In the genomic region with DNA sequence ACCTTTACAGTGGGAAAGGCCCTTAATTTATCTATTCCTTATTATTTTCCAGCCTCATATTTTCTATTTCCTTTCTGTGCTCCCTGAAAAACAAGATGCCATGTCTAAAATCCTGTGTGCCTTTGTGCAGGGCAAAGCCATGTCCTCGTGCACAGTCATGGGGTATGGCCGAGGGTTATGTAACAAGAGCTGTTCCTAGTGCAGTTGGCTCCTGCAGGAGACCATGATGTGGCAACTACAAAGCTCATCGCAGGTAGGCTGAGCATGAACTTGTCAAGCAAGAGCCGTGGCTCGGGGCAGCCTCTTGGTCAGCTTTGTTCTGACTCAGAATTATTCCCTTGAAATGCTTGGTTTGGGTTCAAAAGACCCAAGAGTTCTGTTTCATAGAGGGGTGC, we compare ENCODE assay signal across 21 cellular contexts. TPM values are rescaled to one million over a fixed set of nuclear protein-coding genes. Genes with fewer than 3 reads are reported as not detected.
DNase-seq lines count a peak whose midpoint lies in the region; ATAC-seq, FAIRE-seq and TF ChIP-seq lines count a peak whose summit lies in the region.
"Had no signal": no experiment of that assay in that cellular context is flagged by ENCODE, and none has a peak within 500 bp of the region (broad histone marks: within the 10 kb centered on the region; RNA-seq: fewer than 3 reads in every experiment).

No MANE protein-coding gene starts in this region.

- H3K4me3 ChIP-seq in breast epithelium (no peak overlapping the region), keratinocyte (ENCODE audit: control insufficient read depth in 2 of 3, extremely low read depth in 1 of 3, insufficient read depth in 2 of 3, low read depth in 1 of 3, low read length in 3 of 3) (no peak overlapping the region), smooth muscle cell (no peak overlapping the region), foreskin fibroblast (ENCODE audit: low read depth in 1 of 2, low read length in 2 of 2) (no peak overlapping the region), left lung (no peak overlapping the region)
- H3K4me3 ChIP-seq: HAP-1 had no signal

- H4K20me1 ChIP-seq in keratinocyte (ENCODE audit: control insufficient read depth, extremely low read depth, insufficient read depth, low read length) (no peaks in the 10 kb centered on the region), smooth muscle cell (ENCODE audit: low read depth) (no peaks in the 10 kb centered on the region)

- FAIRE-seq in keratinocyte (lab: Jason Lieb, UNC): peak; percentile 51

- intact Hi-C loops in breast epithelium (cut with DNase I; ENCODE audit: low total_unique reads): no loop called here
- intact Hi-C loops in left lung (cut with DNase I): no loop called here

- no peak overlapping the region for H3K4me2 ChIP-seq in keratinocyte (ENCODE audit: control insufficient read depth, extremely low read depth, insufficient read depth, low read depth, low read length)
- H3K4me2 ChIP-seq in smooth muscle cell: no peak overlapping the region

- no peaks in the 10 kb centered on the region for H3F3A ChIP-seq in smooth muscle cell (ENCODE audit: low read depth)

- H3K27ac ChIP-seq in breast epithelium: peak overlapping the region; percentile 75 to 77
- no peak overlapping the region for H3K27ac ChIP-seq in keratinocyte (ENCODE audit: control insufficient read depth, insufficient read depth, low read length)
- peak overlapping the region; percentile 0 for H3K27ac ChIP-seq in smooth muscle cell (ENCODE audit: low read depth)
- no peak overlapping the region for H3K27ac ChIP-seq in left lung
- H3K27ac ChIP-seq: 22Rv1 had no signal

- CTCF ChIA-PET in activated CD4-positive, alpha-beta T cell treated with anti-CD3 and anti-CD28 coated beads, Interleukin-2, amount 10 ng/mL, durations not matched to agents 7 days and 5 days (lab: Charles Lee): interaction anchor here (0.6 to 1.7 kb wide), 6 partner anchors 12 to 757 kb away, joined by 3 to 4 read pairs (median 4); no protein-coding TSS in a partner anchor

- H3K4me1 Mint-ChIP-seq in activated CD4-positive, alpha-beta T cell treated with anti-CD3 and anti-CD28 coated beads, Interleukin-2, amount 10 ng/mL, durations not matched to agents 7 days and 5 days: peaks cover 14% of the 10 kb centered on the region
- H3K4me1 Mint-ChIP-seq: B cell had no signal

- H3K4me1 ChIP-seq in breast epithelium (no peaks in the 10 kb centered on the region), keratinocyte (ENCODE audit: control insufficient read depth, extremely low read depth, insufficient read depth, low read length) (peaks cover 30% of the 10 kb centered on the region), smooth muscle cell (ENCODE audit: low read depth) (peaks cover 4% of the 10 kb centered on the region), left lung (peaks cover 0 to 7% of the 10 kb centered on the region in 2 donors)
- H3K4me1 ChIP-seq: HAP-1 had no signal

- no peaks in the 10 kb centered on the region for H3K9me3 ChIP-seq in breast epithelium
- no peaks in the 10 kb centered on the region for H3K9me3 ChIP-seq in keratinocyte (ENCODE audit: control insufficient read depth, low read depth, low read length)
- H3K9me3 ChIP-seq in smooth muscle cell (replicated peaks; ENCODE audit: low read depth): no peaks in the 10 kb centered on the region
- no peaks in the 10 kb centered on the region for H3K9me3 ChIP-seq in left lung
- H3K9me3 ChIP-seq: HAP-1 had no signal

- peaks cover 13% of the 10 kb centered on the region for H3K36me3 Mint-ChIP-seq in activated CD4-positive, alpha-beta T cell treated with anti-CD3 and anti-CD28 coated beads, Interleukin-2, amount 10 ng/mL, durations not matched to agents 7 days and 5 days (ENCODE audit: low read depth)

- H3K4me3 Mint-ChIP-seq in activated CD4-positive, alpha-beta T cell treated with anti-CD3 and anti-CD28 coated beads, Interleukin-2, amount 10 ng/mL, durations not matched to agents 7 days and 5 days: no peak overlapping the region
- H3K4me3 Mint-ChIP-seq: B cell; CD4-positive, alpha-beta memory T cell had no signal

- H3K79me2 ChIP-seq in keratinocyte (ENCODE audit: control insufficient read depth, insufficient read depth, low read length) (no peaks in the 10 kb centered on the region), smooth muscle cell (ENCODE audit: low read depth) (no peaks in the 10 kb centered on the region)

- 92% methylated on average over 5 of the region's 5 CpGs for WGBS in smooth muscle cell (ENCODE audit: low lambda C conversion rate)

- H3K36me3 ChIP-seq in breast epithelium (no peaks in the 10 kb centered on the region), keratinocyte (ENCODE audit: control insufficient read depth in 2 of 2, extremely low read depth in 1 of 2, insufficient read depth in 2 of 2, low read length in 2 of 2) (no peaks in the 10 kb centered on the region), smooth muscle cell (ENCODE audit: low read depth) (no peaks in the 10 kb centered on the region), left lung (no peaks in the 10 kb centered on the region)
- H3K36me3 ChIP-seq: HAP-1 had no signal

- H3K27me3 ChIP-seq in breast epithelium (no peaks in the 10 kb centered on the region), keratinocyte (ENCODE audit: control insufficient read depth, extremely low read depth, insufficient read depth, low read length) (no peaks in the 10 kb centered on the region), smooth muscle cell (ENCODE audit: low read depth) (no peaks in the 10 kb centered on the region), left lung (no peaks in the 10 kb centered on the region)

- DNase-seq in activated CD4-positive, alpha-beta T cell treated with anti-CD3 and anti-CD28 coated beads, Interleukin-2, amount 10 ng/mL, durations not matched to agents 7 days and 5 days: no peak
- no peak for DNase-seq in activated CD4-positive, alpha-beta T cell treated with anti-CD3 and anti-CD28 coated beads, Interleukin-2, amount 50 U/mL, for 1 hour
- DNase-seq in breast epithelium (ENCODE audit: low spot score in 2 of 2) (peak in 1 of 2 donors; percentile 70), keratinocyte (ENCODE audit: low read depth, low spot score) (no peak), smooth muscle cell (lab: John Stamatoyannopoulos, UW; ENCODE audit: unreplicated experiment) (no peak), NCI-H226 (no peak), foreskin fibroblast (no peak), left lung (no peak)
- DNase-seq: Calu3; CD4-positive, alpha-beta memory T cell; DMS53; MM.1S; NCI-H1105; NCI-H1694; NCI-H2227 treated with DMSO at 0.1 percent for 48 hours; NCI-H524 treated with DMSO at 0.1 percent for 48 hours had no signal

- peaks cover 3% of the 10 kb centered on the region for H3K9me3 Mint-ChIP-seq in activated CD4-positive, alpha-beta T cell treated with anti-CD3 and anti-CD28 coated beads, Interleukin-2, amount 10 ng/mL, durations not matched to agents 7 days and 5 days
- H3K9me3 Mint-ChIP-seq: CD4-positive, alpha-beta memory T cell had no signal

- no peak for TF ChIP-seq CTCF in breast epithelium (IDR thresholded peaks at IDR 0.05)
- TF ChIP-seq CTCF in keratinocyte (optimal IDR thresholded peaks at IDR 0.05 in 1 of 3, IDR thresholded peaks at IDR 0.05 in 1 of 3, conservative IDR thresholded peaks at IDR 0.05 in 1 of 3; ENCODE audit: extremely low read depth in 1 of 3, insufficient read depth in 2 of 3, low read length in 3 of 3): no peak
- no peak for TF ChIP-seq CTCF in smooth muscle cell (IDR thresholded peaks at IDR 0.05; ENCODE audit: borderline replicate concordance, insufficient read depth, poor library complexity, severe bottlenecking)
- no peak for TF ChIP-seq CTCF in foreskin fibroblast (IDR thresholded peaks at IDR 0.05; ENCODE audit: low read depth, low read length)
- TF ChIP-seq CTCF in left lung (IDR thresholded peaks at IDR 0.05): no peak

- H3K9me1 ChIP-seq in keratinocyte (ENCODE audit: control insufficient read depth, extremely low read depth, insufficient read depth, low read length): no peaks in the 10 kb centered on the region

- ATAC-seq in left lung: no peak
- ATAC-seq: Panc1, Right ventricle myocardium inferior had no signal

- POLR2A ChIA-PET in activated CD4-positive, alpha-beta T cell treated with anti-CD3 and anti-CD28 coated beads, Interleukin-2, amount 10 ng/mL, durations not matched to agents 7 days and 5 days (lab: Charles Lee): no interaction called here

- H3K9ac ChIP-seq in keratinocyte (ENCODE audit: control insufficient read depth, extremely low read depth, insufficient read depth, low read length): no peak overlapping the region
- H3K9ac ChIP-seq in smooth muscle cell (ENCODE audit: low read depth): no peak overlapping the region

- H3K27me3 Mint-ChIP-seq in activated CD4-positive, alpha-beta T cell treated with anti-CD3 and anti-CD28 coated beads, Interleukin-2, amount 10 ng/mL, durations not matched to agents 7 days and 5 days: no peaks in the 10 kb centered on the region
- H3K27me3 Mint-ChIP-seq: B cell; CD4-positive, alpha-beta memory T cell had no signal

- no peak overlapping the region for H2AFZ ChIP-seq in keratinocyte (ENCODE audit: control insufficient read depth, low read length)
- H2AFZ ChIP-seq in smooth muscle cell (ENCODE audit: low read depth): no peak overlapping the region

- peak overlapping the region; percentile 25 for H3K27ac Mint-ChIP-seq in activated CD4-positive, alpha-beta T cell treated with anti-CD3 and anti-CD28 coated beads, Interleukin-2, amount 10 ng/mL, durations not matched to agents 7 days and 5 days
- H3K27ac Mint-ChIP-seq: B cell had no signal

- dilution Hi-C loops in keratinocyte (cut with MboI; ENCODE audit: extremely low pct_ligation_motif_present, low sequenced_read_pairs): no loop called here

- no peak for TF ChIP-seq POLR2A in breast epithelium (IDR thresholded peaks at IDR 0.05)

RNA-seq across cellular contexts. Expression of gene WDR26, which starts 16.4 kb away (rescaled TPM):
- total RNA-seq in activated CD4-positive, alpha-beta T cell treated with anti-CD3 and anti-CD28 coated beads, Interleukin-2, amount 10 ng/mL, durations not matched to agents 7 days and 5 days: 10 to 100 TPM; 67.7 to 74.2 TPM
- 100 to 1,000 TPM in 2 of 3 donors, 10 to 100 TPM in 1; 88.5 to 108 (median 108) TPM for total RNA-seq in breast epithelium
- polyA plus RNA-seq in keratinocyte: 35.1 to 46.4 TPM (median 41.0 TPM) in 3 replicates
- polyA plus RNA-seq in keratinocyte (2011; ENCODE audit: low read depth): 67.6 TPM
- 38.4 and 57.2 TPM in 2 replicates for polyA plus RNA-seq in keratinocyte (2011; cell fraction: cytosol; rRNA removed)
- polyA plus RNA-seq in keratinocyte (2011; cell fraction: nucleus; rRNA removed): 70.8 and 91.2 TPM in 2 replicates
- polyA plus RNA-seq in keratinocyte (2012; ENCODE audit: low replicate concordance): 46.2 and 62.6 TPM in 2 replicates
- 49.4 to 89.4 TPM (median 51.2 TPM) in 3 replicates for polyA minus RNA-seq in keratinocyte
- polyA minus RNA-seq in keratinocyte (2011; cell fraction: cytosol; rRNA and poly(A)+ RNA removed): 67.1 TPM
- 66.3 and 135 TPM in 2 replicates for polyA minus RNA-seq in keratinocyte (2011; cell fraction: nucleus; rRNA and poly(A)+ RNA removed)
- total RNA-seq in smooth muscle cell: 79.5 and 81.4 TPM in 2 replicates
- 8.6 and 12.0 TPM in 2 replicates for polyA plus RNA-seq in smooth muscle cell
- total RNA-seq in left lung: 10 to 100 TPM; 84.5 to 86.6 TPM

Comparison
In these comparisons a context has a peak if more than half of its experiments do, and no peak if none do; other contexts are left out.
1. H3K27ac ChIP-seq: peak in breast epithelium (2 of 2) and smooth muscle cell (single experiment); none in keratinocyte (single experiment) and left lung (0 of 2).